In genomic region chr7:33895025-33895804, GRCh38 we compare ENCODE assay signal across 8 cellular contexts. TPM values are rescaled to one million over a fixed set of nuclear protein-coding genes. Genes with fewer than 3 reads are reported as not detected.
DNase-seq lines count a peak whose midpoint lies in the region; ATAC-seq and TF ChIP-seq lines count a peak whose summit lies in the region.

No MANE protein-coding gene starts in this region.

- H3K9me3 Mint-ChIP-seq in endothelial cell (ENCODE audit: unreplicated experiment): no peaks in the 10 kb centered on the region
- peaks cover 0 to 4% (median 0%) of the 10 kb centered on the region in 7 donors for H3K9me3 Mint-ChIP-seq in naive B cell

- H3K27me3 Mint-ChIP-seq in endothelial cell (ENCODE audit: unreplicated experiment) (peaks cover 2% of the 10 kb centered on the region), naive B cell (peaks cover 51 to 54% (median 53%) of the 10 kb centered on the region in 3 donors)

- in situ Hi-C loops in Caki2 (cut with HindIII; ENCODE audit: low pct_unique_long_range_greater_than_20kb, low sequenced_read_pairs): no loop called here

- no peak overlapping the region for H3K27ac Mint-ChIP-seq in endothelial cell (ENCODE audit: unreplicated experiment)
- H3K27ac Mint-ChIP-seq in naive B cell: no peak overlapping the region

- peaks cover 9% of the 10 kb centered on the region for H3K27me3 ChIP-seq in HL-60 (ENCODE audit: insufficient read depth, poor library complexity, severe bottlenecking)

- ATAC-seq in GM21360 (IDR thresholded peaks at IDR 0.05; ENCODE audit: unreplicated experiment): peak; percentile 99
- ATAC-seq in naive B cell (ENCODE audit: low read depth in 2 of 2): peak; percentile 73 to 74

- H3K36me3 Mint-ChIP-seq in endothelial cell (ENCODE audit: low read depth, unreplicated experiment) (peaks cover 4% of the 10 kb centered on the region), naive B cell (no peaks in the 10 kb centered on the region)

- TF ChIP-seq CTCF in HL-60 (IDR thresholded peaks at IDR 0.05; ENCODE audit: insufficient read depth, low read length) (peak; percentile 77), endothelial cell (IDR thresholded peaks at IDR 0.05; ENCODE audit: unreplicated experiment) (peak; percentile 64)

- no peak overlapping the region for H3K4me3 ChIP-seq in HL-60 (replicated peaks; ENCODE audit: insufficient read depth, low read length)

- no peak overlapping the region for H3K27ac ChIP-seq in HL-60 (replicated peaks)

- DNase-seq in Caki2 (ENCODE audit: low read depth) (peak; percentile 84), HL-60 (ENCODE audit: low read depth in 1 of 2, low spot score in 1 of 2) (peak; percentile 17 to 71), NOMO-1 treated with DMSO at 0.1 percent for 48 hours (lab: John Stamatoyannopoulos, UW; ENCODE audit: unreplicated experiment) (peak; percentile 49), endothelial cell (ENCODE audit: low spot score) (peak; percentile 93), naive B cell (peak; percentile 37)
- DNase-seq in activated CD8-positive, alpha-beta memory T cell treated with anti-CD3 and anti-CD28 coated beads, Interleukin-2, amount 50 U/mL, for 24 hours (ENCODE audit: extremely low read depth): peak; percentile 29
- peak; percentile 25 to 46 for DNase-seq in stimulated activated CD8-positive, alpha-beta memory T cell treated with anti-CD3 and anti-CD28 coated beads, Interleukin-7, amount 100 ng/mL, for 1 hour (ENCODE audit: low read depth in 2 of 2)

- H3K4me3 Mint-ChIP-seq in endothelial cell (ENCODE audit: unreplicated experiment) (no peak overlapping the region), naive B cell (no peak overlapping the region)

- peaks cover 5% of the 10 kb centered on the region for H3K4me1 Mint-ChIP-seq in endothelial cell (ENCODE audit: unreplicated experiment)
- peaks cover 0 to 9% (median 5%) of the 10 kb centered on the region in 3 donors for H3K4me1 Mint-ChIP-seq in naive B cell

RNA-seq across cellular contexts. Expression of gene BMPER, which starts 10.1 kb away (rescaled TPM):
- not detected in 2 replicates for total RNA-seq in Caki2 (2014; rRNA removed; shearing (Covaris generic); ENCODE audit: low replicate concordance)
- total RNA-seq in endothelial cell (ENCODE audit: unreplicated experiment): 2.5 TPM
- not detected for polyA plus RNA-seq in naive B cell (ENCODE audit: low read depth in 6 of 6)

Comparison
In these comparisons a context has a peak if more than half of its experiments do, and no peak if none do; other contexts are left out.
1. DNase-seq: peak in every context shown above with its lines; median percentile 93 in endothelial cell; 84 in Caki2; 49 in NOMO-1 treated with DMSO at 0.1 percent for 48 hours; 44 in HL-60; 37 in naive B cell; 36 in stimulated activated CD8-positive, alpha-beta memory T cell treated with anti-CD3 and anti-CD28 coated beads, Interleukin-7, amount 100 ng/mL, for 1 hour; 29 in activated CD8-positive, alpha-beta memory T cell treated with anti-CD3 and anti-CD28 coated beads, Interleukin-2, amount 50 U/mL, for 24 hours.